8 cellular contexts compared by ENCODE assay signal in the genomic region with DNA sequence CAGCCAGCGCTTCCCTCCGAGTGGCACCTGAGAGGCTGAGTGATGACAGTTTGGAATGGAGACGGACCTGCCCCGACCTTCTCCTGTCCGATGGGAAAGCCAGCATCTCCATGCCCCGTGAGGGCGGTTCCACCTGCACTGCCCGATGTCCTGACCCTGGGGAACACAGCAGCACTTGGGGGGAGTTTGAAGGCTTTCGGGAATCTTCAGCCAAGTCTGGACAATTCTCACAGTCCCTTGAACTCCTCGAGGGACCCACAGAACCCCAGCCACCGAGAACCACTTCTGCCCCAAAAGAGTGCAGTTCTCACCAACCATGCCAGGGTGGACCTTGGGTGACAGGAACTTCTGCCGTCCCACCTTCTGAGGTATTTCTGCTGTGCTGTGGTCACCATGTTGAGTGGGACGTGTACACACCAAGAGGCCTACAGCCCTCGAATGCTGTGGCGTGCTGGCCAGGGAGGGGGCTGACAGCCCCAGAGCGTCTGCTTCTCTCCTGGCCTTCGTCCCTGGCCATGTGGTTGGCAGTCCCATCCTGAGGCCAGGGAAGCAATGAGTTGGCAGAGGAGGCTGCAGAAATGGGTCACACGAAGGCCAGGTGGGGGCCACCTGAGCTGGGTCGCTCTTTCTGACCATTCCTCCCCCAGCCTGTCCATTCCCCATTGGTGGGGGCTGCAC. TPM values are rescaled to one million over a fixed set of nuclear protein-coding genes. Genes with fewer than 3 reads are reported as not detected.
DNase-seq lines count a peak whose midpoint lies in the region; ATAC-seq lines count a peak whose summit lies in the region.
"Had no signal": no experiment of that assay in that cellular context is flagged by ENCODE, and none has a peak within 500 bp of the region (broad histone marks: within the 10 kb centered on the region; RNA-seq: fewer than 3 reads in every experiment).

No MANE protein-coding gene starts in this region.

- H3K4me1 ChIP-seq in HUES6 (ENCODE audit: control insufficient read depth, insufficient read depth, low read length) = peaks cover 11% of the 10 kb centered on the region; the same call in 1 of the 2 replicates

- peaks cover 11% of the 10 kb centered on the region; the same call in 1 of the 2 replicates for H3K27me3 ChIP-seq in HUES6 (ENCODE audit: control insufficient read depth, insufficient read depth, low read length)

- POLR2A ChIA-PET in activated naive CD8-positive, alpha-beta T cell treated with anti-CD3 and anti-CD28 coated beads, Interleukin-2, amount 10 ng/mL, durations not matched to agents 7 days and 5 days (lab: Charles Lee) = interaction anchor here (1.0 kb wide), 1 partner anchor 33 kb away, joined by 3 read pairs; no protein-coding TSS in a partner anchor

- no peak overlapping the region for H3K27ac Mint-ChIP-seq in activated naive CD8-positive, alpha-beta T cell treated with anti-CD3 and anti-CD28 coated beads, Interleukin-2, amount 10 ng/mL, durations not matched to agents 7 days and 5 days
- peak overlapping the region in 5 of 6 donors; percentile 61 to 90 (median 72) for H3K27ac Mint-ChIP-seq in immature natural killer cell
- no peak overlapping the region for H3K27ac Mint-ChIP-seq in stimulated activated naive CD8-positive, alpha-beta T cell treated with anti-CD3 and anti-CD28 coated beads, Interleukin-15, amount 100 ng/mL, for 72 hours

- H3K9me3 Mint-ChIP-seq in activated naive CD8-positive, alpha-beta T cell treated with anti-CD3 and anti-CD28 coated beads, Interleukin-2, amount 10 ng/mL, durations not matched to agents 7 days and 5 days = no peaks in the 10 kb centered on the region
- H3K9me3 Mint-ChIP-seq in immature natural killer cell = no peaks in the 10 kb centered on the region
- no peaks in the 10 kb centered on the region for H3K9me3 Mint-ChIP-seq in stimulated activated naive CD8-positive, alpha-beta T cell treated with anti-CD3 and anti-CD28 coated beads, Interleukin-15, amount 100 ng/mL, for 72 hours

- 0 out of 2 replicates have a peak, but pooled peaks cover 1% of the 10 kb centered on the region for H3K36me3 ChIP-seq in HUES6 (ENCODE audit: control insufficient read depth, insufficient read depth, low read length)

- peak overlapping the region; percentile 79 for H3K4me3 ChIP-seq in HUES6 (ENCODE audit: low read depth, low read length)

- no peak for ATAC-seq in activated naive CD8-positive, alpha-beta T cell treated with anti-CD3 and anti-CD28 coated beads, Interleukin-2, amount 10 ng/mL, durations not matched to agents 7 days and 5 days (ENCODE audit: low read depth)
- ATAC-seq in stimulated activated naive CD8-positive, alpha-beta T cell treated with anti-CD3 and anti-CD28 coated beads, Interleukin-15, amount 100 ng/mL, for 72 hours = no peak
- ATAC-seq in HG03460 (IDR thresholded peaks at IDR 0.05; ENCODE audit: unreplicated experiment) (no peak), GM21786 (IDR thresholded peaks at IDR 0.05; ENCODE audit: unreplicated experiment) (no peak)

- peak overlapping the region; percentile 36 for H3K9ac ChIP-seq in HUES6 (ENCODE audit: low read length)

- H3K36me3 Mint-ChIP-seq in activated naive CD8-positive, alpha-beta T cell treated with anti-CD3 and anti-CD28 coated beads, Interleukin-2, amount 10 ng/mL, durations not matched to agents 7 days and 5 days = no peaks in the 10 kb centered on the region
- H3K36me3 Mint-ChIP-seq in immature natural killer cell = peaks cover 0 to 3% (median 0%) of the 10 kb centered on the region in 3 donors

- H3K4me1 Mint-ChIP-seq in activated naive CD8-positive, alpha-beta T cell treated with anti-CD3 and anti-CD28 coated beads, Interleukin-2, amount 10 ng/mL, durations not matched to agents 7 days and 5 days = no peaks in the 10 kb centered on the region
- H3K4me1 Mint-ChIP-seq in immature natural killer cell = peaks cover 5 to 7% of the 10 kb centered on the region in 2 donors
- H3K4me1 Mint-ChIP-seq in stimulated activated naive CD8-positive, alpha-beta T cell treated with anti-CD3 and anti-CD28 coated beads, Interleukin-15, amount 100 ng/mL, for 72 hours = peaks cover 18% of the 10 kb centered on the region

- H3K27me3 Mint-ChIP-seq in activated naive CD8-positive, alpha-beta T cell treated with anti-CD3 and anti-CD28 coated beads, Interleukin-2, amount 10 ng/mL, durations not matched to agents 7 days and 5 days = peaks cover 2% of the 10 kb centered on the region
- H3K27me3 Mint-ChIP-seq in immature natural killer cell (ENCODE audit: low read depth in 3 of 3) = peaks cover 3 to 7% (median 4%) of the 10 kb centered on the region in 3 donors
- peaks cover 9% of the 10 kb centered on the region for H3K27me3 Mint-ChIP-seq in stimulated activated naive CD8-positive, alpha-beta T cell treated with anti-CD3 and anti-CD28 coated beads, Interleukin-15, amount 100 ng/mL, for 72 hours

- no peak overlapping the region for H3K27ac ChIP-seq in HUES6 (ENCODE audit: low read depth, low read length)

- no peak for DNase-seq in activated naive CD8-positive, alpha-beta T cell treated with anti-CD3 and anti-CD28 coated beads, Interleukin-2, amount 10 ng/mL, durations not matched to agents 7 days and 5 days
- no peak for DNase-seq in immature natural killer cell
- no peak for DNase-seq in stimulated activated naive CD8-positive, alpha-beta T cell treated with anti-CD3 and anti-CD28 coated beads, Interleukin-15, amount 100 ng/mL, for 72 hours
- DNase-seq in ACHN = no peak
- DNase-seq: OCI-M1 had no signal

- in situ Hi-C loops in ACHN (cut with HindIII; ENCODE audit: low pct_ligation_motif_present, low pct_unique_long_range_greater_than_20kb, low sequenced_read_pairs) = no loop called here

- H3K9me3 ChIP-seq in HUES6 (ENCODE audit: control insufficient read depth, insufficient read depth, low read depth, low read length) = no peaks in the 10 kb centered on the region

- peak overlapping the region; percentile 47 for H3K4me3 Mint-ChIP-seq in activated naive CD8-positive, alpha-beta T cell treated with anti-CD3 and anti-CD28 coated beads, Interleukin-2, amount 10 ng/mL, durations not matched to agents 7 days and 5 days
- peak overlapping the region; percentile 52 to 79 (median 73) for H3K4me3 Mint-ChIP-seq in immature natural killer cell
- H3K4me3 Mint-ChIP-seq in stimulated activated naive CD8-positive, alpha-beta T cell treated with anti-CD3 and anti-CD28 coated beads, Interleukin-15, amount 100 ng/mL, for 72 hours = peak overlapping the region; percentile 75 to 81

RNA-seq across cellular contexts. Expression of gene CLBA1, which starts 1.0 kb away (rescaled TPM):
- total RNA-seq in activated naive CD8-positive, alpha-beta T cell treated with anti-CD3 and anti-CD28 coated beads, Interleukin-2, amount 10 ng/mL, durations not matched to agents 7 days and 5 days = 1 to 10 TPM; 1.2 TPM
- polyA plus RNA-seq in immature natural killer cell = under 1 TPM in 2 of 3 donors, not detected in 1; 0.37 to 0.57 TPM

RNA-seq across cellular contexts. Expression of gene AHNAK2, which starts 8.5 kb away (rescaled TPM):
- under 1 TPM; 0.06 TPM for total RNA-seq in activated naive CD8-positive, alpha-beta T cell treated with anti-CD3 and anti-CD28 coated beads, Interleukin-2, amount 10 ng/mL, durations not matched to agents 7 days and 5 days
- not detected for polyA plus RNA-seq in immature natural killer cell

RNA-seq across cellular contexts. Expression of gene CDCA4, which starts 34.3 kb away (rescaled TPM):
- total RNA-seq in activated naive CD8-positive, alpha-beta T cell treated with anti-CD3 and anti-CD28 coated beads, Interleukin-2, amount 10 ng/mL, durations not matched to agents 7 days and 5 days = 10 to 100 TPM; 51.7 to 53.3 TPM
- polyA plus RNA-seq in immature natural killer cell = 10 to 100 TPM; 14.5 to 18.3 (median 14.6) TPM

Comparison
In these comparisons a context has a peak if more than half of its experiments do, and no peak if none do; other contexts are left out.
1. H3K27ac Mint-ChIP-seq: peak in immature natural killer cell (5 of 6); none in activated naive CD8-positive, alpha-beta T cell treated with anti-CD3 and anti-CD28 coated beads, Interleukin-2, amount 10 ng/mL, durations not matched to agents 7 days and 5 days (single experiment) and stimulated activated naive CD8-positive, alpha-beta T cell treated with anti-CD3 and anti-CD28 coated beads, Interleukin-15, amount 100 ng/mL, for 72 hours (0 of 2).
2. Peak in every context shown above with its lines, with median percentiles within 50 percentile points of each other: H3K4me3 Mint-ChIP-seq.